1 cellular context compared by ENCODE assay signal in the genomic region with DNA sequence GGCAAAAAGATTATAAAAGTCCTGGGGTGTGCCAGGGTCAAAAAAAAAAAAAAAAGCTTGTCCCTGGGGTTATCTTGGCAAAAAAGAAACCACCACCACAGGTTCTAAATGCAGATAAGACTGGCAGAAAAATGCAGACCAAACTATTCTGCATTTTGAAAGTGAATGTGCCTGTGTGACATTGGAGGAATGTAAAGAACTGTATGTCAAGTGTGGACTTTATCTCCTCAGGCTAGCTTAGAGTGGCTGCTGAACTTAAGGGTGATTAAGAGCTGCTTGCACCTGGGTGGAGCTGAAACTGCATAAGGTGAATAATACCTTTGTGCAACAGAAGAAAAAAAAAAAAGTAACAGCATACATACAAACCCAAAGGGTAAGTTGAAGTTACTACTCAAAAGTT.
TF ChIP-seq lines count a peak whose summit lies in the region.

No MANE protein-coding gene starts in this region.

TF ChIP-seq in GM23338, 12 proteins besides CTCF, POLR2A, EP300 and RAD21 (continued from another document):
- TF ChIP-seq, protein P1, sequence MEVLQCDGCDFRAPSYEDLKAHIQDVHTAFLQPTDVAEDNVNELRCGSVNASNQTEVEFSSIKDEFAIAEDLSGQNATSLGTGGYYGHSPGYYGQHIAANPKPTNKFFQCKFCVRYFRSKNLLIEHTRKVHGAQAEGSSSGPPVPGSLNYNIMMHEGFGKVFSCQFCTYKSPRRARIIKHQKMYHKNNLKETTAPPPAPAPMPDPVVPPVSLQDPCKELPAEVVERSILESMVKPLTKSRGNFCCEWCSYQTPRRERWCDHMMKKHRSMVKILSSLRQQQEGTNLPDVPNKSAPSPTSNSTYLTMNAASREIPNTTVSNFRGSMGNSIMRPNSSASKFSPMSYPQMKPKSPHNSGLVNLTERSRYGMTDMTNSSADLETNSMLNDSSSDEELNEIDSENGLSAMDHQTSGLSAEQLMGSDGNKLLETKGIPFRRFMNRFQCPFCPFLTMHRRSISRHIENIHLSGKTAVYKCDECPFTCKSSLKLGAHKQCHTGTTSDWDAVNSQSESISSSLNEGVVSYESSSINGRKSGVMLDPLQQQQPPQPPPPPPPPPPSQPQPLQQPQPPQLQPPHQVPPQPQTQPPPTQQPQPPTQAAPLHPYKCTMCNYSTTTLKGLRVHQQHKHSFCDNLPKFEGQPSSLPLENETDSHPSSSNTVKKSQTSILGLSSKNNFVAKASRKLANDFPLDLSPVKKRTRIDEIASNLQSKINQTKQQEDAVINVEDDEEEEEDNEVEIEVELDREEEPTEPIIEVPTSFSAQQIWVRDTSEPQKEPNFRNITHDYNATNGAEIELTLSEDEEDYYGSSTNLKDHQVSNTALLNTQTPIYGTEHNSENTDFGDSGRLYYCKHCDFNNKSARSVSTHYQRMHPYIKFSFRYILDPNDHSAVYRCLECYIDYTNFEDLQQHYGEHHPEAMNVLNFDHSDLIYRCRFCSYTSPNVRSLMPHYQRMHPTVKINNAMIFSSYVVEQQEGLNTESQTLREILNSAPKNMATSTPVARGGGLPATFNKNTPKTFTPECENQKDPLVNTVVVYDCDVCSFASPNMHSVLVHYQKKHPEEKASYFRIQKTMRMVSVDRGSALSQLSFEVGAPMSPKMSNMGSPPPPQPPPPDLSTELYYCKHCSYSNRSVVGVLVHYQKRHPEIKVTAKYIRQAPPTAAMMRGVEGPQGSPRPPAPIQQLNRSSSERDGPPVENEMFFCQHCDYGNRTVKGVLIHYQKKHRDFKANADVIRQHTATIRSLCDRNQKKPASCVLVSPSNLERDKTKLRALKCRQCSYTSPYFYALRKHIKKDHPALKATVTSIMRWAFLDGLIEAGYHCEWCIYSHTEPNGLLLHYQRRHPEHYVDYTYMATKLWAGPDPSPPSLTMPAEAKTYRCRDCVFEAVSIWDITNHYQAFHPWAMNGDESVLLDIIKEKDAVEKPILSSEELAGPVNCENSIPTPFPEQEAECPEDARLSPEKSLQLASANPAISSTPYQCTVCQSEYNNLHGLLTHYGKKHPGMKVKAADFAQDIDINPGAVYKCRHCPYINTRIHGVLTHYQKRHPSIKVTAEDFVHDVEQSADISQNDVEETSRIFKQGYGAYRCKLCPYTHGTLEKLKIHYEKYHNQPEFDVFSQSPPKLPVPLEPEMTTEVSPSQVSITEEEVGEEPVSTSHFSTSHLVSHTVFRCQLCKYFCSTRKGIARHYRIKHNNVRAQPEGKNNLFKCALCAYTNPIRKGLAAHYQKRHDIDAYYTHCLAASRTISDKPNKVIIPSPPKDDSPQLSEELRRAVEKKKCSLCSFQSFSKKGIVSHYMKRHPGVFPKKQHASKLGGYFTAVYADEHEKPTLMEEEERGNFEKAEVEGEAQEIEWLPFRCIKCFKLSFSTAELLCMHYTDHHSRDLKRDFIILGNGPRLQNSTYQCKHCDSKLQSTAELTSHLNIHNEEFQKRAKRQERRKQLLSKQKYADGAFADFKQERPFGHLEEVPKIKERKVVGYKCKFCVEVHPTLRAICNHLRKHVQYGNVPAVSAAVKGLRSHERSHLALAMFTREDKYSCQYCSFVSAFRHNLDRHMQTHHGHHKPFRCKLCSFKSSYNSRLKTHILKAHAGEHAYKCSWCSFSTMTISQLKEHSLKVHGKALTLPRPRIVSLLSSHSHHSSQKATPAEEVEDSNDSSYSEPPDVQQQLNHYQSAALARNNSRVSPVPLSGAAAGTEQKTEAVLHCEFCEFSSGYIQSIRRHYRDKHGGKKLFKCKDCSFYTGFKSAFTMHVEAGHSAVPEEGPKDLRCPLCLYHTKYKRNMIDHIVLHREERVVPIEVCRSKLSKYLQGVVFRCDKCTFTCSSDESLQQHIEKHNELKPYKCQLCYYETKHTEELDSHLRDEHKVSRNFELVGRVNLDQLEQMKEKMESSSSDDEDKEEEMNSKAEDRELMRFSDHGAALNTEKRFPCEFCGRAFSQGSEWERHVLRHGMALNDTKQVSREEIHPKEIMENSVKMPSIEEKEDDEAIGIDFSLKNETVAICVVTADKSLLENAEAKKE (CRISPR knock-in tag; IDR thresholded peaks at IDR 0.05): no peak
